In genomic region chr16:2531696-2532493, GRCh38 we compare ENCODE assay signal across 9 cellular contexts. TPM values are rescaled to one million over a fixed set of nuclear protein-coding genes. Genes with fewer than 3 reads are reported as not detected.
DNase-seq lines count a peak whose midpoint lies in the region; ATAC-seq and TF ChIP-seq lines count a peak whose summit lies in the region.
"Had no signal": no experiment of that assay in that cellular context is flagged by ENCODE, and none has a peak within 500 bp of the region (broad histone marks: within the 10 kb centered on the region; RNA-seq: fewer than 3 reads in every experiment).

No MANE protein-coding gene starts in this region.

- ATAC-seq in HG03432 (IDR thresholded peaks at IDR 0.05; ENCODE audit: unreplicated experiment) = peak; percentile 83
- peak; percentile 94 for ATAC-seq in activated CD4-positive, alpha-beta T cell treated with anti-CD3 and anti-CD28 coated beads for 36 hours
- ATAC-seq in left colon = peak; percentile 86

- peak; percentile 68 for TF ChIP-seq POLR2A in GM19193 (IDR thresholded peaks at IDR 0.05; ENCODE audit: extremely low read depth, insufficient read depth, insufficient read length)

- CTCF ChIA-PET in activated CD4-positive, alpha-beta T cell treated with anti-CD3 and anti-CD28 coated beads for 36 hours (lab: Charles Lee) = interaction anchor here (0.5 to 0.7 kb wide), 2 partner anchors 71 to 316 kb away, joined by 3 read pairs; no protein-coding TSS in a partner anchor

- no peaks in the 10 kb centered on the region for H3K9me3 Mint-ChIP-seq in activated CD4-positive, alpha-beta T cell treated with anti-CD3 and anti-CD28 coated beads for 36 hours (ENCODE audit: low read depth)

- H3K27ac Mint-ChIP-seq in activated CD4-positive, alpha-beta T cell treated with anti-CD3 and anti-CD28 coated beads for 36 hours = peak overlapping the region; percentile 97

- peak overlapping the region; percentile 52 for H3K4me3 ChIP-seq in choroid plexus epithelial cell (ENCODE audit: low read depth, low read length)

- H3K36me3 Mint-ChIP-seq in activated CD4-positive, alpha-beta T cell treated with anti-CD3 and anti-CD28 coated beads for 36 hours (ENCODE audit: low read depth) = peaks cover 2% of the 10 kb centered on the region

- POLR2A ChIA-PET in activated CD4-positive, alpha-beta T cell treated with anti-CD3 and anti-CD28 coated beads for 36 hours (lab: Charles Lee) = interaction anchor here (0.6 to 2.0 kb wide), 2 partner anchors 11 to 14 kb away, joined by 4 to 8 read pairs; partner anchors contain the start of gene AMDHD2

- no peak for TF ChIP-seq CTCF in choroid plexus epithelial cell (conservative IDR thresholded peaks at IDR 0.05; ENCODE audit: low read depth, low read length)

- H3K27me3 Mint-ChIP-seq in activated CD4-positive, alpha-beta T cell treated with anti-CD3 and anti-CD28 coated beads for 36 hours = no peaks in the 10 kb centered on the region

- peaks cover 17% of the 10 kb centered on the region for H3K4me1 Mint-ChIP-seq in activated CD4-positive, alpha-beta T cell treated with anti-CD3 and anti-CD28 coated beads for 36 hours

- intact Hi-C loops in activated CD4-positive, alpha-beta T cell treated with anti-CD3 and anti-CD28 coated beads for 36 hours (cut with DNase I, micrococcal nuclease) = loop anchor here (1.0 to 5.0 kb wide), 6 partner anchors 12 to 825 kb away; partner anchors contain the start of genes AMDHD2 (in 2 of the 2), ATP6V0C (in 2 of the 2), HCFC1R1 (in 1 of the 2) and MAPK8IP3 (in 1 of the 2)
- intact Hi-C loops in left colon (cut with DNase I, micrococcal nuclease) = no loop called here

- DNase-seq in AG20443 (ENCODE audit: low spot score) (peak; percentile 98), NCI-H510A (lab: John Stamatoyannopoulos, UW) (peak; percentile 89), choroid plexus epithelial cell (ENCODE audit: low read depth) (peak; percentile 98), left colon (peak; percentile 99)
- peak; percentile 99 for DNase-seq in activated CD4-positive, alpha-beta T cell treated with anti-CD3 and anti-CD28 coated beads for 36 hours
- peak; percentile 92 to 95 for DNase-seq in stimulated activated CD4-positive, alpha-beta T cell treated with anti-CD3 and anti-CD28 coated beads, Interleukin-1b, Interleukin-23, amount 100 ng/mL, for 4 hours (ENCODE audit: low read depth in 2 of 2)

- peak overlapping the region; percentile 82 for H3K4me3 Mint-ChIP-seq in activated CD4-positive, alpha-beta T cell treated with anti-CD3 and anti-CD28 coated beads for 36 hours

RNA-seq across cellular contexts. Expression of gene CEMP1, which starts 0.7 kb away (rescaled TPM):
- not detected for total RNA-seq in activated CD4-positive, alpha-beta T cell treated with anti-CD3 and anti-CD28 coated beads for 36 hours
- under 1 TPM; 0.70 TPM for total RNA-seq in left colon
- total RNA-seq: T-helper 2 cell treated with Interferon-gamma antibody and Interleukin-4, amounts not matched to agents 100 ng/mL and 5 ng/mL, for 36 hours had no signal

RNA-seq across cellular contexts. Expression of gene PDPK1, which starts 5.9 kb away (rescaled TPM):
- 10 to 100 TPM; 30.4 to 34.5 TPM for total RNA-seq in activated CD4-positive, alpha-beta T cell treated with anti-CD3 and anti-CD28 coated beads for 36 hours
- total RNA-seq in left colon = 10 to 100 TPM; 71.1 to 77.4 TPM

RNA-seq across cellular contexts. Expression of gene AMDHD2, which starts 11.7 kb away (rescaled TPM):
- 10 to 100 TPM; 20.9 to 31.6 TPM for total RNA-seq in activated CD4-positive, alpha-beta T cell treated with anti-CD3 and anti-CD28 coated beads for 36 hours
- total RNA-seq in left colon = 10 to 100 TPM; 31.5 to 31.7 TPM

RNA-seq across cellular contexts. Expression of gene ATP6V0C, which starts 18.1 kb away (rescaled TPM):
- total RNA-seq in activated CD4-positive, alpha-beta T cell treated with anti-CD3 and anti-CD28 coated beads for 36 hours = 100 to 1,000 TPM in 1 of 2 experiments, 10 to 100 TPM in 1; 91.7 to 130 TPM
- 100 to 1,000 TPM; 218 to 230 TPM for total RNA-seq in left colon

RNA-seq across cellular contexts. Expression of gene TBC1D24, which starts 57.0 kb away (rescaled TPM):
- 10 to 100 TPM; 10.4 to 12.7 TPM for total RNA-seq in activated CD4-positive, alpha-beta T cell treated with anti-CD3 and anti-CD28 coated beads for 36 hours
- total RNA-seq in left colon = 10 to 100 TPM in 1 of 2 donors, 1 to 10 TPM in 1; 8.9 to 11.1 TPM

Comparison
In these comparisons a context has a peak if more than half of its experiments do, and no peak if none do; other contexts are left out.
1. Peak in every context shown above with its lines: DNase-seq, ATAC-seq and H3K4me3 ChIP-seq.
2. intact Hi-C loops: an anchor here in activated CD4-positive, alpha-beta T cell treated with anti-CD3 and anti-CD28 coated beads for 36 hours (1.0 to 5.0 kb wide); none called in left colon.